ENCODE assay signal across 16 cellular contexts in the genomic region with DNA sequence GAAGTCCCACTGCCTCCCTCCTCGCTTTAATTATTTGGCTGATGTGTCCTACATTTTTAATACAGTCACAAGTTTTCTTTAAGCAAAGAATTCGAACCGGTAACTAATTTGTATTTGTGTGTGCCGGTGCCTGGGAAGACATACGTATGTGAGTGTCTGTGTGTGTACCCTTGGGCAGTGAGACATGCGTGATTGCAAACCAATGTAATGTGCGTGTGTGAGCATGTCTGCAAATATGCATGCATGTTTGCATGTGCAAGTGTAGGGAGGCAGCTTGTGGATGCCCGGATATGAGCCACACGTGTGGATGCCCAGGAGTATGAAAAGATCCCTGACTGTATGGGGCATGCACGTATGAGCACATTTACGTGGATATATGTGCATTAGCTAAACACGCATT.
"Had no signal": no experiment of that assay in that cellular context is flagged by ENCODE, and none has a peak within 500 bp of the region (broad histone marks: within the 10 kb centered on the region; RNA-seq: fewer than 3 reads in every experiment).

No MANE protein-coding gene starts in this region.

- H3K27ac ChIP-seq: gastrocnemius medialis, heart left ventricle, psoas muscle, right lobe of liver, thyroid gland, uterus had no signal

- H3K36me3 Mint-ChIP-seq: WTC11 had no signal

- H3K4me1 Mint-ChIP-seq: nephron had no signal

- H3K9me3 ChIP-seq: gastrocnemius medialis, heart left ventricle, psoas muscle, right lobe of liver, thyroid gland, uterus had no signal

- H3K27ac Mint-ChIP-seq: activated CD8-positive, alpha-beta T cell treated with anti-CD3 and anti-CD28 coated beads for 36 hours; activated T-helper 1 cell treated with anti-CD3 and anti-CD28 coated beads, Interleukin-12 subunit alpha, Interleukin-12 subunit beta, Interleukin-2, Interleukin-4 antibody, amounts not matched to agents 30 ng/mL and 10 ng/mL and 1 ng/mL, durations not matched to agents 14 hours and 24 hours and 36 hours; T-helper 1 cell treated with Interleukin-12 subunit alpha and Interleukin-12 subunit beta and Interleukin-4 antibody, amounts not matched to agents 30 μg/mL and 1 μg/mL, for 36 hours; WTC11 had no signal

- H3K27me3 Mint-ChIP-seq: activated CD8-positive, alpha-beta T cell treated with anti-CD3 and anti-CD28 coated beads for 36 hours; effector memory CD8-positive, alpha-beta T cell had no signal

- DNase-seq: activated CD4-positive, alpha-beta T cell treated with anti-CD3 and anti-CD28 coated beads for 4 hours; activated CD8-positive, alpha-beta T cell treated with anti-CD3 and anti-CD28 coated beads for 36 hours; activated naive CD4-positive, alpha-beta T cell treated with Interleukin-2 at 50 U/mL for 16 hours; effector memory CD8-positive, alpha-beta T cell; gastrocnemius medialis; heart left ventricle; left colon; psoas muscle; thyroid gland; uterus had no signal

- ATAC-seq: activated CD8-positive, alpha-beta T cell treated with anti-CD3 and anti-CD28 coated beads for 36 hours; effector memory CD8-positive, alpha-beta T cell; gastrocnemius medialis; left colon; psoas muscle; SK-N-SH treated with all-trans-retinoic acid at 6 μM for 48 hours; WTC11 had no signal

- H3K36me3 ChIP-seq: gastrocnemius medialis, heart left ventricle, right lobe of liver, thyroid gland, uterus had no signal

- H3K9me3 Mint-ChIP-seq: activated CD8-positive, alpha-beta T cell treated with anti-CD3 and anti-CD28 coated beads for 36 hours; activated T-helper 1 cell treated with anti-CD3 and anti-CD28 coated beads, Interleukin-12 subunit alpha, Interleukin-12 subunit beta, Interleukin-2, Interleukin-4 antibody, amounts not matched to agents 30 ng/mL and 10 ng/mL and 1 ng/mL, durations not matched to agents 14 hours and 24 hours and 36 hours; effector memory CD8-positive, alpha-beta T cell; T-helper 1 cell treated with Interleukin-12 subunit alpha and Interleukin-12 subunit beta and Interleukin-4 antibody, amounts not matched to agents 30 μg/mL and 1 μg/mL, for 36 hours; WTC11 had no signal

- H3K4me1 ChIP-seq: thyroid gland, uterus had no signal

- H3K27me3 ChIP-seq: gastrocnemius medialis, heart left ventricle, right lobe of liver, thyroid gland, uterus had no signal

- H3K4me3 Mint-ChIP-seq: activated CD8-positive, alpha-beta T cell treated with anti-CD3 and anti-CD28 coated beads for 36 hours; activated T-helper 1 cell treated with anti-CD3 and anti-CD28 coated beads, Interleukin-12 subunit alpha, Interleukin-12 subunit beta, Interleukin-2, Interleukin-4 antibody, amounts not matched to agents 30 ng/mL and 10 ng/mL and 1 ng/mL, durations not matched to agents 14 hours and 24 hours and 36 hours; nephron; T-helper 1 cell treated with Interleukin-12 subunit alpha and Interleukin-12 subunit beta and Interleukin-4 antibody, amounts not matched to agents 30 μg/mL and 1 μg/mL, for 36 hours; WTC11 had no signal

- H3K4me3 ChIP-seq: gastrocnemius medialis, heart left ventricle, psoas muscle, right lobe of liver, thyroid gland, uterus had no signal
